ENCODE assay signal across 8 cellular contexts in the genomic region with DNA sequence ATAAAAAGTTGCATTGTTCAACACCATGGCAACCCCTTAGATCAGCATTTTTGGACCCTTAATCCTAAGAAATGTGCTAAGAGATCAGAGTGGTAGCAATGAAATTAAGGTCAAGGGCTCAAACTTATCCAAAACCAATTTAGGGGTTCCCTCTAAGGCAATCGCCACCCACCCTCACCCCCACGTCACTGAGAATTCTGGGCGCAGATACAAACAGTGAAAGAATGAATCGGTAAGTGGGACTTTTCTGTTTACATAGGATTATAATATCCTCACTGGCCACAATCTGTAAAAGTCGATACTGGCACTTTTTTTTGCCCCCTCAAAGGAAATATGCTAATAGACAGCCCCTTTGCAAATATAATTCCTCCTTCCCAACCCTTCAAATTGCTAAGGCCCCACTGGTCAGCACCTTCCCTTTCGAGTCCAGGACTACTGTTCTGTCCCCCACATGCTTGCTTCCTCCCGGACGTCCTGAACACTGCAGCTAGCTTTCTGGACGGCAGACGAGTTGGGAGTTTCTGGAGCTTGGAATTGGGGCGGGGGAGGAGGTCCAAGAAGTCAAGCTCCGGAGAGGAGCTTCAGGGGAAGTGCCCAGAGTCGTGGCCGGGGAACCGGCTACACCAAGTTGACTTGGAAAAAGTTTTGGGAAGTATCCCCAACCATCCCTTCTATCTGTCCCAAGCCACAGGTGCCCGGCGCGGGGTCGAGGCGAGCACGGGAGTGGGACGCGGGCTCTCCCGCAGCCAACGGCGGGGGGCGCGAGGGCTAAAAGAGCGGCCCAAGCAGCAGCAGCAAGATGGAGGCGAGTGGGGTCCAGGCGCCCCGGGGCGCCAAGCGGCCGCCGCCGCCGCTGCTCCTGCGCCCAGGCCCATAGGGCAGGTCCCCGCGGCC. TPM values are rescaled to one million over a fixed set of nuclear protein-coding genes. Genes with fewer than 3 reads are reported as not detected.
DNase-seq lines count a peak whose midpoint lies in the region; ATAC-seq and TF ChIP-seq lines count a peak whose summit lies in the region.

No MANE protein-coding gene starts in this region.

- TF ChIP-seq CTCF in cardiac fibroblast (IDR thresholded peaks at IDR 0.05; ENCODE audit: low read depth, low read length) (no peak), lower leg skin (IDR thresholded peaks at IDR 0.05) (no peak)

- H3K27me3 Mint-ChIP-seq in activated CD8-positive, alpha-beta memory T cell treated with anti-CD3 and anti-CD28 coated beads, Interleukin-2, amount 10 ng/mL, durations not matched to agents 7 days and 5 days: peaks cover 54% of the 10 kb centered on the region

- intact Hi-C loops in lower leg skin (cut with DNase I; ENCODE audit: low total_unique reads): loop anchor here (5.0 kb wide), 1 partner anchor 377 kb away; no protein-coding TSS in a partner anchor

- peaks cover 36% of the 10 kb centered on the region for H3K27me3 ChIP-seq in thymus (ENCODE audit: control insufficient read depth, insufficient read depth)

- WGBS in lower leg skin, 2 donors: 7 to 8% methylated on average over 17 to 19 of the region's 41 CpGs
- 8% methylated on average over 41 of the region's 41 CpGs for WGBS in thymus

- CTCF ChIA-PET in activated CD8-positive, alpha-beta memory T cell treated with anti-CD3 and anti-CD28 coated beads, Interleukin-2, amount 10 ng/mL, durations not matched to agents 7 days and 5 days (lab: Charles Lee): no interaction called here

- H3K36me3 Mint-ChIP-seq in activated CD8-positive, alpha-beta memory T cell treated with anti-CD3 and anti-CD28 coated beads, Interleukin-2, amount 10 ng/mL, durations not matched to agents 7 days and 5 days: no peaks in the 10 kb centered on the region

- peaks cover 1% of the 10 kb centered on the region for H3K9me3 ChIP-seq in thymus (ENCODE audit: control insufficient read depth)

- TF ChIP-seq POLR2A in lower leg skin (IDR thresholded peaks at IDR 0.05): no peak

- no peaks in the 10 kb centered on the region for H3K9me3 Mint-ChIP-seq in activated CD8-positive, alpha-beta memory T cell treated with anti-CD3 and anti-CD28 coated beads, Interleukin-2, amount 10 ng/mL, durations not matched to agents 7 days and 5 days (ENCODE audit: low read depth)

- H3K4me1 Mint-ChIP-seq in activated CD8-positive, alpha-beta memory T cell treated with anti-CD3 and anti-CD28 coated beads, Interleukin-2, amount 10 ng/mL, durations not matched to agents 7 days and 5 days: peaks cover 19% of the 10 kb centered on the region

- H3K36me3 ChIP-seq in thymus (ENCODE audit: control insufficient read depth, insufficient read depth): no peaks in the 10 kb centered on the region

- H3K4me3 ChIP-seq in cardiac fibroblast (replicated peaks in 1 of 2; ENCODE audit: low read depth in 2 of 2, low read length in 2 of 2) (peak overlapping the region; percentile 73 to 88), lower leg skin (ENCODE audit: low read depth, poor library complexity, severe bottlenecking) (peak overlapping the region; percentile 83), thymus (ENCODE audit: low read length) (peak overlapping the region; percentile 61)

- DNase-seq in activated CD8-positive, alpha-beta memory T cell treated with anti-CD3 and anti-CD28 coated beads, Interleukin-2, amount 10 ng/mL, durations not matched to agents 7 days and 5 days: no peak
- no peak for DNase-seq in activated CD8-positive, alpha-beta memory T cell treated with anti-CD3 and anti-CD28 coated beads for 24 hours
- DNase-seq in cardiac fibroblast (ENCODE audit: low read depth in 2 of 2) (peak; percentile 19 to 58), lower leg skin (ENCODE audit: low spot score in 2 of 2) (no peak), NCI-H2196 (lab: John Stamatoyannopoulos, UW; ENCODE audit: unreplicated experiment) (no peak)
- no peak for DNase-seq in activated CD4-positive, alpha-beta T cell treated with anti-CD3 and anti-CD28 coated beads, Interleukin-2, amount 50 U/mL, for 48 hours

- peak overlapping the region; percentile 37 for H3K27ac ChIP-seq in thymus (ENCODE audit: low read depth)

- no peak overlapping the region for H3K27ac Mint-ChIP-seq in activated CD8-positive, alpha-beta memory T cell treated with anti-CD3 and anti-CD28 coated beads, Interleukin-2, amount 10 ng/mL, durations not matched to agents 7 days and 5 days

- no peak for ATAC-seq in activated CD8-positive, alpha-beta memory T cell treated with anti-CD3 and anti-CD28 coated beads, Interleukin-2, amount 10 ng/mL, durations not matched to agents 7 days and 5 days
- ATAC-seq in GM18520 (IDR thresholded peaks at IDR 0.05; ENCODE audit: unreplicated experiment): no peak

- H3K4me1 ChIP-seq in thymus (ENCODE audit: control insufficient read depth, insufficient read depth, low read length): peaks cover 7% of the 10 kb centered on the region

- H3K4me3 Mint-ChIP-seq in activated CD8-positive, alpha-beta memory T cell treated with anti-CD3 and anti-CD28 coated beads, Interleukin-2, amount 10 ng/mL, durations not matched to agents 7 days and 5 days: peak overlapping the region; percentile 32

RNA-seq across cellular contexts. Expression of a gene that starts 2.1 kb away (rescaled TPM):
- total RNA-seq in activated CD8-positive, alpha-beta memory T cell treated with anti-CD3 and anti-CD28 coated beads, Interleukin-2, amount 10 ng/mL, durations not matched to agents 7 days and 5 days: under 1 TPM; 0.07 to 0.12 TPM
- 10 to 100 TPM; 45.5 to 80.3 (median 61.0) TPM for total RNA-seq in lower leg skin
- polyA plus RNA-seq in thymus: 64.3 TPM

Comparison
In these comparisons a context has a peak if more than half of its experiments do, and no peak if none do; other contexts are left out.
1. DNase-seq: peak in cardiac fibroblast (2 of 2); none in activated CD8-positive, alpha-beta memory T cell treated with anti-CD3 and anti-CD28 coated beads, Interleukin-2, amount 10 ng/mL, durations not matched to agents 7 days and 5 days (single experiment), activated CD8-positive, alpha-beta memory T cell treated with anti-CD3 and anti-CD28 coated beads for 24 hours (single experiment), lower leg skin (0 of 2), NCI-H2196 (single experiment) and activated CD4-positive, alpha-beta T cell treated with anti-CD3 and anti-CD28 coated beads, Interleukin-2, amount 50 U/mL, for 48 hours (0 of 2).
2. RNA of a gene that starts 2.1 kb away (total RNA-seq): 45.5 to 80.3 TPM in lower leg skin; 0.07 to 0.12 TPM in activated CD8-positive, alpha-beta memory T cell treated with anti-CD3 and anti-CD28 coated beads, Interleukin-2, amount 10 ng/mL, durations not matched to agents 7 days and 5 days; every median in the first group is over 10 times any median in the second.
3. Peak in every context shown above with its lines, with median percentiles within 50 percentile points of each other: H3K4me3 ChIP-seq.